In genomic region chr1:179877586-179878265, GRCh38 we compare ENCODE assay signal across 8 cellular contexts. TPM values are rescaled to one million over a fixed set of nuclear protein-coding genes. Genes with fewer than 3 reads are reported as not detected.
DNase-seq lines count a peak whose midpoint lies in the region; ATAC-seq and TF ChIP-seq lines count a peak whose summit lies in the region.

Gene TOR1AIP2, minus strand, starts transcription at chr1:179877803. Its CDS starts 25,138 bp downstream, at chr1:179852665.

- H3K4me3 Mint-ChIP-seq in GM23338 = peak within 1 kb of the TSS; percentile 94
- peak within 1 kb of the TSS; percentile 94 for H3K4me3 Mint-ChIP-seq in nephron progenitor cell

- H3K36me3 ChIP-seq in GM23338 (ENCODE audit: insufficient read depth) (no peaks in the 10 kb centered on the region), stomach (peaks cover 5 to 15% (median 13%) of the 10 kb centered on the region in 4 donors)

- intact Hi-C loops in stomach (cut with DNase I; ENCODE audit: low total_unique reads) = no loop called here

- H3K79me2 ChIP-seq in GM23338 (replicated peaks; ENCODE audit: insufficient read depth) = peaks cover 48% of the 10 kb centered on the region

- H3K9me2 ChIP-seq in GM23338 (ENCODE audit: insufficient read depth) = no peaks in the 10 kb centered on the region

- peak; percentile 84 for DNase-seq in EH (ENCODE audit: low read depth)
- peak; percentile 96 for DNase-seq in GM23338 (ENCODE audit: low spot score)
- DNase-seq in LHCN-M2 (ENCODE audit: low read depth) = peak; percentile 82
- DNase-seq in SHP77 (lab: John Stamatoyannopoulos, UW) = peak; percentile 90 to 91
- DNase-seq in activated effector memory CD4-positive, alpha-beta T cell treated with Interleukin-2 at 50 U/mL for 16 hours = peak; percentile 78
- peak; percentile 79 for DNase-seq in fibroblast of the aortic adventitia (ENCODE audit: low read depth)
- peak; percentile 85 for DNase-seq in nephron progenitor cell
- DNase-seq in stomach = peak; percentile 93

- H3K27me3 ChIP-seq in GM23338 (ENCODE audit: insufficient read depth) (no peaks in the 10 kb centered on the region), stomach (no peaks in the 10 kb centered on the region)

- TF ChIP-seq POLR2A in stomach (IDR thresholded peaks at IDR 0.05) = peak in 2 of 4 donors; percentile 94 to 97

- H3K27ac ChIP-seq in GM23338 (ENCODE audit: low read depth) (no peak within 1 kb of the TSS), stomach (peak within 1 kb of the TSS; percentile 59 to 85 (median 82))

- H3K27ac Mint-ChIP-seq in GM23338 = peak within 1 kb of the TSS; percentile 96
- peak within 1 kb of the TSS; percentile 85 for H3K27ac Mint-ChIP-seq in nephron progenitor cell

- 0 out of 2 replicates have a peak, but pooled peaks cover 3% of the 10 kb centered on the region for H3F3A ChIP-seq in GM23338 (replicated peaks; ENCODE audit: low read depth)

- H3K4me1 ChIP-seq in GM23338 (ENCODE audit: insufficient read depth) (peaks cover 10% of the 10 kb centered on the region), stomach (peaks cover 35 to 69% (median 52%) of the 10 kb centered on the region in 4 donors)

- TF ChIP-seq EP300 in stomach (IDR thresholded peaks at IDR 0.05) = no peak

- TF ChIP-seq CTCF in GM23338 (conservative IDR thresholded peaks at IDR 0.05; ENCODE audit: low read depth in 2 of 2) = no peak
- TF ChIP-seq CTCF in fibroblast of the aortic adventitia (IDR thresholded peaks at IDR 0.05; ENCODE audit: insufficient read depth, low read length) = peak; percentile 18
- no peak for TF ChIP-seq CTCF in nephron progenitor cell (IDR thresholded peaks at IDR 0.05)
- TF ChIP-seq CTCF in stomach (IDR thresholded peaks at IDR 0.05) = peak in 1 of 7 experiments; percentile 12

- no peaks in the 10 kb centered on the region for H3K9me3 ChIP-seq in stomach

- WGBS in stomach, 5 donors = 3 to 5% (median 4%) methylated on average over 23 to 31 of the region's 31 CpGs

- H3K4me1 Mint-ChIP-seq in GM23338 (peaks cover 14% of the 10 kb centered on the region; the same call in 2 of the 3 replicates), nephron progenitor cell (peaks cover 63% of the 10 kb centered on the region)

- H3K36me3 Mint-ChIP-seq in GM23338 (ENCODE audit: low read depth) (peaks cover 15% of the 10 kb centered on the region; the same call in 2 of the 3 replicates), nephron progenitor cell (ENCODE audit: low read depth) (peaks cover 30% of the 10 kb centered on the region)

- H4K20me1 ChIP-seq in GM23338 (replicated peaks; ENCODE audit: insufficient read depth) = peaks cover 16% of the 10 kb centered on the region; the same call in 1 of the 2 replicates

- H3K4me2 ChIP-seq in GM23338 = peak within 1 kb of the TSS; percentile 87

- no peaks in the 10 kb centered on the region for H3K9me3 Mint-ChIP-seq in GM23338
- no peaks in the 10 kb centered on the region for H3K9me3 Mint-ChIP-seq in nephron progenitor cell

- peak; percentile 75 for ATAC-seq in GM23338

- H3K27me3 Mint-ChIP-seq in GM23338 (ENCODE audit: insufficient read depth, low read depth, poor library complexity) (peaks cover 3% of the 10 kb centered on the region), nephron progenitor cell (ENCODE audit: low read depth, poor library complexity) (peaks cover 3% of the 10 kb centered on the region)

- H3K4me3 ChIP-seq in GM23338 = peak within 1 kb of the TSS; percentile 81
- H3K4me3 ChIP-seq in fibroblast of the aortic adventitia (ENCODE audit: low read depth, low read length) = peak within 1 kb of the TSS; percentile 69
- H3K4me3 ChIP-seq in stomach = peak within 1 kb of the TSS; percentile 64 to 85 (median 72)

- peak within 1 kb of the TSS; percentile 5; the same call in 1 of the 2 replicates for H2AFZ ChIP-seq in GM23338

TF ChIP-seq in GM23338, 12 proteins besides CTCF, POLR2A, EP300 and RAD21:
- TF ChIP-seq ZNF114 (CRISPR knock-in tag; IDR thresholded peaks at IDR 0.05) (no peak), POLR2AphosphoS5 (IDR thresholded peaks at IDR 0.05; ENCODE audit: low read depth) (peak; percentile 98), CREB1 (CRISPR knock-in tag; IDR thresholded peaks at IDR 0.05; ENCODE audit: low read depth) (peak; percentile 82), REST (IDR thresholded peaks at IDR 0.05; ENCODE audit: unreplicated experiment) (no peak)
- TF ChIP-seq, protein P1, sequence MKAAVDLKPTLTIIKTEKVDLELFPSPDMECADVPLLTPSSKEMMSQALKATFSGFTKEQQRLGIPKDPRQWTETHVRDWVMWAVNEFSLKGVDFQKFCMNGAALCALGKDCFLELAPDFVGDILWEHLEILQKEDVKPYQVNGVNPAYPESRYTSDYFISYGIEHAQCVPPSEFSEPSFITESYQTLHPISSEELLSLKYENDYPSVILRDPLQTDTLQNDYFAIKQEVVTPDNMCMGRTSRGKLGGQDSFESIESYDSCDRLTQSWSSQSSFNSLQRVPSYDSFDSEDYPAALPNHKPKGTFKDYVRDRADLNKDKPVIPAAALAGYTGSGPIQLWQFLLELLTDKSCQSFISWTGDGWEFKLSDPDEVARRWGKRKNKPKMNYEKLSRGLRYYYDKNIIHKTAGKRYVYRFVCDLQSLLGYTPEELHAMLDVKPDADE (IDR thresholded peaks at IDR 0.05) = peak; percentile 93

RNA-seq across cellular contexts. Expression of gene TOR1AIP2, which starts in this region (rescaled TPM):
- 67.3 and 81.3 TPM in 2 replicates for total RNA-seq in GM23338 (2014; rRNA removed; shearing (Covaris generic))
- 18.5 and 21.1 TPM in 2 replicates for polyA plus RNA-seq in GM23338 (2016; fragmentation: Nextera tagmentation; extraction: Ambion mirVana)
- 85.0 and 87.5 TPM in 2 replicates for total RNA-seq in LHCN-M2 (2014; rRNA removed)
- polyA plus RNA-seq in LHCN-M2 (2012) = 14.8 TPM
- total RNA-seq in fibroblast of the aortic adventitia (ENCODE audit: low replicate concordance) = 105 and 141 TPM in 2 replicates
- 100 to 1,000 TPM in 1 of 5 donors, 10 to 100 TPM in 4; 19.7 to 106 (median 65.1) TPM for total RNA-seq in stomach
- polyA plus RNA-seq in stomach = 1 to 10 TPM; 5.5 to 8.7 (median 7.8) TPM
